Comparison of ENCODE assay signal across 7 cellular contexts in genomic region chr2:216695401-216695821, GRCh38. TPM values are rescaled to one million over a fixed set of nuclear protein-coding genes. Genes with fewer than 3 reads are reported as not detected.
DNase-seq lines count a peak whose midpoint lies in the region; ATAC-seq and TF ChIP-seq lines count a peak whose summit lies in the region.

Gene IGFBP5, minus strand, starts transcription at chr2:216695549. Its CDS starts 774 bp downstream, at chr2:216694775.

- peak within 1 kb of the TSS; percentile 89 for H3K56ac ChIP-seq in IMR-90 (ENCODE audit: extremely low read depth, insufficient read depth, low read length)

- H4K20me1 ChIP-seq in IMR-90 (ENCODE audit: insufficient read depth, low read length) = peaks cover 48% of the 10 kb centered on the region
- H4K20me1 ChIP-seq in PC-9 (ENCODE audit: insufficient read depth) = no peaks in the 10 kb centered on the region

- ATAC-seq in IMR-90 (ENCODE audit: low read depth) = peak; percentile 24
- ATAC-seq in lower lobe of right lung = peak in 1 of 2 donors; percentile 27
- no peak for ATAC-seq in HG03159 (IDR thresholded peaks at IDR 0.05; ENCODE audit: unreplicated experiment)
- no peak for ATAC-seq in HG03280 (IDR thresholded peaks at IDR 0.05; ENCODE audit: unreplicated experiment)

- H2BK120ac ChIP-seq in IMR-90 (ENCODE audit: low read depth, low read length) = peak within 1 kb of the TSS; percentile 97

- H3K4me1 ChIP-seq in IMR-90 (ENCODE audit: control insufficient read depth, insufficient read depth, low read length) (peaks cover 23% of the 10 kb centered on the region), PC-9 (replicated peaks; ENCODE audit: insufficient read depth) (peaks cover 3% of the 10 kb centered on the region; the same call in 1 of the 2 replicates), endocrine pancreas (ENCODE audit: control insufficient read depth, insufficient read depth, low read length) (peaks cover 7% of the 10 kb centered on the region), lower lobe of right lung (peaks cover 35% of the 10 kb centered on the region)

- peak within 1 kb of the TSS; percentile 88 for H2BK15ac ChIP-seq in IMR-90 (ENCODE audit: low read depth, low read length)

- H3K79me1 ChIP-seq in IMR-90 (ENCODE audit: low read depth in 1 of 2, low read length in 2 of 2) = peaks cover 5 to 45% of the 10 kb centered on the region in 2 experiments; a peak in 3 of 4 replicates

- peak within 1 kb of the TSS; percentile 97 for H4K5ac ChIP-seq in IMR-90 (ENCODE audit: low read depth, low read length)

- peak within 1 kb of the TSS; percentile 94 for H3K14ac ChIP-seq in IMR-90 (replicated peaks; ENCODE audit: low read depth, low read length)

- peak within 1 kb of the TSS; percentile 98 for H3K9ac ChIP-seq in IMR-90 (ENCODE audit: low read depth, low read length)
- no peak within 1 kb of the TSS for H3K9ac ChIP-seq in endocrine pancreas (ENCODE audit: control insufficient read depth, insufficient read depth, low read length)

- peaks cover 6% of the 10 kb centered on the region; the same call in 1 of the 2 replicates for H3K9me1 ChIP-seq in IMR-90 (ENCODE audit: insufficient read depth, low read length)

- dilution Hi-C loops in IMR-90 (cut with HindIII; ENCODE audit: low sequenced_read_pairs, unreplicated experiment) = loop anchor here (25.0 kb wide), 2 partner anchors 467 to 817 kb away; no protein-coding TSS in a partner anchor

- H3K27ac ChIP-seq in IMR-90 (ENCODE audit: insufficient read depth, low read length) = peak within 1 kb of the TSS; percentile 94
- no peak within 1 kb of the TSS for H3K27ac ChIP-seq in PC-9
- H3K27ac ChIP-seq in lower lobe of right lung = peak within 1 kb of the TSS; percentile 77

- H2AK9ac ChIP-seq in IMR-90 (replicated peaks; ENCODE audit: low read depth, low read length, poor library complexity) = peak within 1 kb of the TSS; percentile 88

- H4K91ac ChIP-seq in IMR-90 (ENCODE audit: insufficient read depth, low read depth, low read length) = peak within 1 kb of the TSS; percentile 96

- H3K9me3 ChIP-seq in IMR-90 (ENCODE audit: control insufficient read depth, insufficient read depth, low read length) (no peaks in the 10 kb centered on the region), PC-9 (ENCODE audit: insufficient read depth, low read depth) (no peaks in the 10 kb centered on the region), endocrine pancreas (ENCODE audit: control insufficient read depth, low read length) (no peaks in the 10 kb centered on the region), lower lobe of right lung (no peaks in the 10 kb centered on the region)

- H3K4me3 ChIP-seq in IMR-90 (ENCODE audit: insufficient read depth, low read depth, low read length) (peak within 1 kb of the TSS; percentile 69), PC-9 (peak within 1 kb of the TSS; percentile 39; the same call in 1 of the 2 replicates), endocrine pancreas (ENCODE audit: control insufficient read depth, insufficient read depth, low read length) (peak within 1 kb of the TSS; percentile 50), lower lobe of right lung (peak within 1 kb of the TSS; percentile 55)

- H2BK5ac ChIP-seq in IMR-90 (ENCODE audit: low read depth, low read length, poor library complexity, severe bottlenecking) = peak within 1 kb of the TSS; percentile 83

- DNase-seq in IMR-90 (peak; percentile 94), PC-9 (peak in 1 of 2 experiments; percentile 43), lower lobe of right lung (peak; percentile 73), superior temporal gyrus (ENCODE audit: extremely low spot score) (peak; percentile 71)

- peak; percentile 99 for TF ChIP-seq POLR2A in IMR-90 (IDR thresholded peaks at IDR 0.05; ENCODE audit: low read depth, low read length)

- H3K36me3 ChIP-seq in IMR-90 (ENCODE audit: control insufficient read depth, insufficient read depth, low read length) = peaks cover 33% of the 10 kb centered on the region
- no peaks in the 10 kb centered on the region for H3K36me3 ChIP-seq in PC-9 (ENCODE audit: low read depth)
- H3K36me3 ChIP-seq in endocrine pancreas (ENCODE audit: control insufficient read depth, insufficient read depth, low read length) = no peaks in the 10 kb centered on the region
- H3K36me3 ChIP-seq in lower lobe of right lung = no peaks in the 10 kb centered on the region

- no peak for TF ChIP-seq RAD21 in IMR-90 (IDR thresholded peaks at IDR 0.05; ENCODE audit: low read length)

- WGBS in IMR-90 (ENCODE audit: extremely low coverage in 2 of 2, insufficient read length in 1 of 2), 2 experiments = 0% methylated on average over 1 of the region's 16 CpGs; no CpG with 5 or more reads in 1 of the 2 experiments

- H3K9me2 ChIP-seq in PC-9 (ENCODE audit: insufficient read depth) = no peaks in the 10 kb centered on the region

- H3F3A ChIP-seq in PC-9 (ENCODE audit: insufficient read depth, low read depth) = peaks cover 3% of the 10 kb centered on the region; the same call in 1 of the 2 replicates

- in situ Hi-C loops in IMR-90 (cut with MboI; ENCODE audit: low sequenced_read_pairs) = loop anchor here (10.0 kb wide), 3 partner anchors 359 to 589 kb away; no protein-coding TSS in a partner anchor

- no TSS peak for BruUV-seq in IMR-90 (replicated peaks; lab: Mats Ljungman, UMichigan)
- no TSS peak for BruUV-seq in PC-9 (replicated peaks; lab: Mats Ljungman, UMichigan)

- peak within 1 kb of the TSS; percentile 96 for H3K4ac ChIP-seq in IMR-90 (ENCODE audit: low read depth, low read length)

- H4K8ac ChIP-seq in IMR-90 (ENCODE audit: low read depth in 2 of 2, low read length in 2 of 2) = peak within 1 kb of the TSS; percentile 71 to 89

- TF ChIP-seq CTCF in IMR-90 (conservative IDR thresholded peaks at IDR 0.05; ENCODE audit: low read depth, low read length) = peak; percentile 33
- TF ChIP-seq CTCF in PC-9 (conservative IDR thresholded peaks at IDR 0.05) = no peak
- no peak for TF ChIP-seq CTCF in lower lobe of right lung (IDR thresholded peaks at IDR 0.05)

- CTCF ChIA-PET in IMR-90 (lab: Yijun Ruan, JAX) = interaction anchor here (0.6 to 1.8 kb wide), 9 partner anchors 79 to 935 kb away, joined by 3 to 5 read pairs (median 3); no protein-coding TSS in a partner anchor
- CTCF ChIA-PET in PC-9 (lab: Charles Lee) = interaction anchor here (0.6 kb wide), 3 partner anchors 11 to 586 kb away, joined by 3 to 11 read pairs (median 9); partner anchors contain the start of gene XRCC5

- H3K79me2 ChIP-seq in PC-9 (ENCODE audit: low read depth) = no peaks in the 10 kb centered on the region

- H3K4me2 ChIP-seq in IMR-90 (ENCODE audit: low read depth, low read length) (peak within 1 kb of the TSS; percentile 39), PC-9 (peak within 1 kb of the TSS; percentile 61)

- H3K23ac ChIP-seq in IMR-90 (ENCODE audit: low read depth, low read length) = peak within 1 kb of the TSS; percentile 82

- intact Hi-C loops in IMR-90 (cut with micrococcal nuclease) (loop anchor here (1.0 to 10.0 kb wide), 11 partner anchors 297 to 1062 kb away; no protein-coding TSS in a partner anchor), PC-9 (cut with micrococcal nuclease; ENCODE audit: unreplicated experiment) (loop anchor here (5.0 kb wide), 6 partner anchors 82 to 1062 kb away; no protein-coding TSS in a partner anchor), lower lobe of right lung (cut with DNase I) (no loop called here)

- peak within 1 kb of the TSS; percentile 86 for H2AFZ ChIP-seq in IMR-90 (replicated peaks; ENCODE audit: low read length, poor library complexity)
- H2AFZ ChIP-seq in PC-9 = no peak within 1 kb of the TSS

- H3K27me3 ChIP-seq in IMR-90 (ENCODE audit: control insufficient read depth, insufficient read depth, low read length) = no peaks in the 10 kb centered on the region
- H3K27me3 ChIP-seq in PC-9 (ENCODE audit: insufficient read depth, low read depth) = no peaks in the 10 kb centered on the region
- no peaks in the 10 kb centered on the region for H3K27me3 ChIP-seq in endocrine pancreas (ENCODE audit: control insufficient read depth, insufficient read depth, low read length)
- H3K27me3 ChIP-seq in lower lobe of right lung (ENCODE audit: low read depth) = peaks cover 28% of the 10 kb centered on the region

- peak within 1 kb of the TSS; percentile 98 for H3K18ac ChIP-seq in IMR-90 (ENCODE audit: low read depth, low read length)

- POLR2A ChIA-PET in IMR-90 (lab: Charles Lee; ENCODE audit: unreplicated experiment) (interaction anchor here (0.5 to 2.1 kb wide), 44 partner anchors 8 to 1293 kb away, joined by 3 to 16 read pairs (median 4); no protein-coding TSS in a partner anchor), PC-9 (lab: Charles Lee; ENCODE audit: unreplicated experiment) (interaction anchor here (0.6 kb wide), 1 partner anchor 471 kb away, joined by 6 read pairs; no protein-coding TSS in a partner anchor)

- peak within 1 kb of the TSS; percentile 99 for H2BK20ac ChIP-seq in IMR-90 (ENCODE audit: low read depth, low read length)

- H2AK5ac ChIP-seq in IMR-90 (ENCODE audit: low read depth, low read length) = peak within 1 kb of the TSS; percentile 97

TF ChIP-seq in IMR-90, 13 proteins besides CTCF, POLR2A, EP300 and RAD21 (continues in another document):
- TF ChIP-seq RCOR1 (IDR thresholded peaks at IDR 0.05; ENCODE audit: insufficient replicate concordance, low read length) (no peak), MAFK (IDR thresholded peaks at IDR 0.05; ENCODE audit: low read depth, low read length) (no peak), FOS (IDR thresholded peaks at IDR 0.05; ENCODE audit: low read depth, low read length) (no peak), MXI1 (IDR thresholded peaks at IDR 0.05; ENCODE audit: borderline replicate concordance, low read depth, low read length) (no peak), USF2 (IDR thresholded peaks at IDR 0.05; ENCODE audit: low read depth, low read length) (no peak)

RNA-seq across cellular contexts. Expression of gene IGFBP5, which starts in this region (rescaled TPM):
- 392 and 433 TPM in 2 replicates for total RNA-seq in IMR-90 (2012; rRNA removed)
- 1,339 and 1,767 TPM in 2 replicates for polyA plus RNA-seq in IMR-90 (2012; rRNA removed)
- polyA plus RNA-seq in IMR-90 (2012; cell fraction: cytosol; rRNA removed) = 847 and 1,056 TPM in 2 replicates
- 732 and 841 TPM in 2 replicates for polyA plus RNA-seq in IMR-90 (2012; cell fraction: nucleus; rRNA removed; ENCODE audit: low replicate concordance)
- 5.5 and 10.0 TPM in 2 replicates for total RNA-seq in PC-9 (2021)
- 145 TPM for total RNA-seq in lower lobe of right lung

Comparison
In these comparisons a context has a peak if more than half of its experiments do, and no peak if none do; other contexts are left out.
1. RNA of gene IGFBP5 (total RNA-seq): 392 to 433 TPM in IMR-90 and 145 TPM in lower lobe of right lung (single experiment); 5.5 to 10.0 TPM in PC-9; every median in the first group is over 10 times any median in the second.
2. Peak in every context shown above with its lines, with median percentiles within 50 percentile points of each other: H3K4me3 ChIP-seq.